In genomic region chr13:95298971-95299627, GRCh38 we compare ENCODE assay signal across 8 cellular contexts. TPM values are rescaled to one million over a fixed set of nuclear protein-coding genes. Genes with fewer than 3 reads are reported as not detected.
A peak's percentile ranks its signal among the peaks of the same experiment; 100 is the strongest.
DNase-seq lines count a peak whose midpoint lies in the region; ATAC-seq and TF ChIP-seq lines count a peak whose summit lies in the region.
"Had no signal": no experiment of that assay in that cellular context is flagged by ENCODE, and none has a peak within 500 bp of the region (broad histone marks: within the 10 kb centered on the region; RNA-seq: fewer than 3 reads in every experiment).

No MANE protein-coding gene starts in this region.

- H3K9ac ChIP-seq in PC-3 (ENCODE audit: low read length): peak overlapping the region; percentile 12; the same call in 1 of the 2 replicates

- H3F3A ChIP-seq in PC-3 (ENCODE audit: low read length, unreplicated experiment): no peaks in the 10 kb centered on the region

- TF ChIP-seq CTCF in GM13977 (IDR thresholded peaks at IDR 0.05; ENCODE audit: extremely low read depth, insufficient read depth, missing control alignments) (no peak), PC-3 (conservative IDR thresholded peaks at IDR 0.05; ENCODE audit: low read depth, low read length) (no peak), psoas muscle (IDR thresholded peaks at IDR 0.05) (no peak)

- no peak overlapping the region for H2AFZ ChIP-seq in PC-3 (ENCODE audit: low read length)

- 0 out of 2 replicates have a peak, but pooled peaks cover 4% of the 10 kb centered on the region for H4K20me1 ChIP-seq in PC-3 (ENCODE audit: low read length)

- BruUV-seq in PC-3 (replicated peaks; lab: Mats Ljungman, UMichigan): no TSS peak

- peaks cover 58% of the 10 kb centered on the region for H3K79me2 ChIP-seq in PC-3 (ENCODE audit: low read length)

- no peaks in the 10 kb centered on the region for H3K27me3 ChIP-seq in PC-3 (ENCODE audit: low read length)
- H3K27me3 ChIP-seq in psoas muscle (ENCODE audit: insufficient read depth in 3 of 3, low read length in 2 of 3): no peaks in the 10 kb centered on the region

- intact Hi-C loops in PC-3 (cut with micrococcal nuclease): loop anchor here (5.0 kb wide), 3 partner anchors 82 to 183 kb away; no protein-coding TSS in a partner anchor
- intact Hi-C loops in psoas muscle (cut with DNase I): loop anchor here (5.0 to 10.0 kb wide), 2 partner anchors 83 to 614 kb away; no protein-coding TSS in a partner anchor

- H3K4me3 ChIP-seq in PC-3 (ENCODE audit: low read length) (peak overlapping the region; percentile 85; the same call in 1 of the 2 replicates), psoas muscle (peak overlapping the region; percentile 89)

- peak overlapping the region; percentile 86 for H3K4me2 ChIP-seq in PC-3 (ENCODE audit: low read length)

- H3K4me1 ChIP-seq in PC-3 (ENCODE audit: insufficient read depth, low read length): peaks cover 30% of the 10 kb centered on the region
- H3K4me1 ChIP-seq in psoas muscle: peaks cover 28% of the 10 kb centered on the region

- POLR2A ChIA-PET in PC-3 (lab: Charles Lee; ENCODE audit: unreplicated experiment): no interaction called here

- no peaks in the 10 kb centered on the region for H3K36me3 ChIP-seq in PC-3 (ENCODE audit: low read depth, low read length)
- H3K36me3 ChIP-seq in psoas muscle (ENCODE audit: insufficient read depth in 1 of 2, low read depth in 1 of 2): no peaks in the 10 kb centered on the region

- H3K9me3 ChIP-seq in PC-3 (ENCODE audit: low read length) (no peaks in the 10 kb centered on the region), psoas muscle (no peaks in the 10 kb centered on the region)

- DNase-seq in GM13977 (ENCODE audit: low spot score) (peak; percentile 21), PC-3 (peak; percentile 86), dermis blood vessel endothelial cell (peak; percentile 44), psoas muscle (no peak), AML-193 (lab: John Stamatoyannopoulos, UW) (no peak)
- DNase-seq in activated CD8-positive, alpha-beta memory T cell treated with anti-CD3 and anti-CD28 coated beads, Interleukin-2, amount 50 U/mL, for 48 hours: no peak
- DNase-seq: NCI-H524 treated with DMSO at 0.1 percent for 48 hours had no signal

- no peaks in the 10 kb centered on the region for H3K9me2 ChIP-seq in PC-3 (replicated peaks; ENCODE audit: low read length)

- in situ Hi-C loops in GM13977 (cut with MboI; ENCODE audit: low pct_unique_long_range_greater_than_20kb, low sequenced_read_pairs, unreplicated experiment): no loop called here

- CTCF ChIA-PET in PC-3 (lab: Charles Lee): interaction anchor here (0.7 to 1.0 kb wide), 2 partner anchors 105 to 110 kb away, joined by 3 to 4 read pairs; no protein-coding TSS in a partner anchor

- ATAC-seq in PC-3: peak; percentile 35
- ATAC-seq in psoas muscle: no peak
- ATAC-seq in HG02981 (IDR thresholded peaks at IDR 0.05; ENCODE audit: unreplicated experiment): no peak

- 82 to 88% (median 82%) methylated on average over 11 of the region's 11 CpGs for WGBS in psoas muscle, 3 donors

- H3K27ac ChIP-seq in PC-3 (ENCODE audit: low read length) (peak overlapping the region; percentile 34), psoas muscle (peak overlapping the region; percentile 90)

RNA-seq across cellular contexts. Expression of gene ABCC4, which starts 2.2 kb away (rescaled TPM):
- total RNA-seq in PC-3 (2014; rRNA removed) (17.7 and 18.9 TPM in 2 replicates), dermis blood vessel endothelial cell (6.1 and 9.8 TPM in 2 replicates), psoas muscle (10 to 100 TPM in 1 of 4 donors, 1 to 10 TPM in 3; 4.3 to 25.2 (median 6.6) TPM)
- 1 to 10 TPM; 2.3 to 6.1 (median 3.2) TPM for polyA plus RNA-seq in psoas muscle

Comparison
In these comparisons a context has a peak if more than half of its experiments do, and no peak if none do; other contexts are left out.
1. DNase-seq: peak in GM13977 (single experiment), PC-3 (single experiment) and dermis blood vessel endothelial cell (single experiment); none in psoas muscle (0 of 2), AML-193 (0 of 2) and activated CD8-positive, alpha-beta memory T cell treated with anti-CD3 and anti-CD28 coated beads, Interleukin-2, amount 50 U/mL, for 48 hours (single experiment).